ENCODE assay signal across 19 cellular contexts in the genomic region with DNA sequence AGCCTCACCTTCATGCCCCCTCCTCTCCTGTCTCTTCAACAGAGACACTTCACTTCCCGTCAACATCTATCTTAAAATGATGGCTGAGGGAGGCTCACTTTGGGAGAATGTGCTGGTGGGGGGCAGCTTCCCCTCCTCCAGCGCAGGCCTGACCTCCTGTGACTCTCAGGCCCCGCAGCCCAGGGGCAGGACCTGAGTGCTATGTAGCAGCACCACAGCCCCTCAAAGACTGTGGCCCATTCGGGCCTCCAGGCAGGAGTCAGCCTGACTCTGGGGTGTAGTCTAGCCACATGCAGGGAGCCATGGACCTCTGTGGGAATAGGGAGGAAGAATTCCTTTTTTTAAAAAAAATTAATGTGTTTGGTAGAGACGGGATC. TPM values are rescaled to one million over a fixed set of nuclear protein-coding genes. Genes with fewer than 3 reads are reported as not detected.
DNase-seq lines count a peak whose midpoint lies in the region; ATAC-seq and TF ChIP-seq lines count a peak whose summit lies in the region.
"Had no signal": no experiment of that assay in that cellular context is flagged by ENCODE, and none has a peak within 500 bp of the region (broad histone marks: within the 10 kb centered on the region; RNA-seq: fewer than 3 reads in every experiment).

No MANE protein-coding gene starts in this region.

- no peak overlapping the region for H3K23ac ChIP-seq in trophoblast cell (ENCODE audit: low read length)

- peak overlapping the region in 8 of 10 donors; percentile 47 to 80 (median 68) for H3K27ac ChIP-seq in heart right ventricle
- H3K27ac ChIP-seq in RWPE1: peak overlapping the region; percentile 55
- no peak overlapping the region for H3K27ac ChIP-seq in trophoblast cell (ENCODE audit: low read depth, low read length)
- H3K27ac ChIP-seq: BLaER1, GM23248, PC-9, SK-N-MC had no signal

- H3K27ac Mint-ChIP-seq in central memory CD8-positive, alpha-beta T cell (ENCODE audit: low read depth): peak overlapping the region; percentile 19
- H3K27ac Mint-ChIP-seq in T-helper 17 cell: no peak overlapping the region

- POLR2A ChIA-PET in RWPE1 (lab: Yijun Ruan, JAX; ENCODE audit: low non-redundant PET): no interaction called here

- H3K4me1 Mint-ChIP-seq in central memory CD8-positive, alpha-beta T cell: peaks cover 35% of the 10 kb centered on the region
- peaks cover 38% of the 10 kb centered on the region for H3K4me1 Mint-ChIP-seq in T-helper 17 cell

- no peak overlapping the region for H3K14ac ChIP-seq in trophoblast cell (ENCODE audit: low read length)

- no peak overlapping the region for H2AK5ac ChIP-seq in trophoblast cell (ENCODE audit: low read length)

- intact Hi-C loops in heart right ventricle (cut with DNase I) (loop anchor here in 2 of 10 donors (5.0 kb wide), 2 partner anchors 43 to 78 kb away; a partner anchor contains a TSS), Right ventricle myocardium inferior (cut with DNase I) (no loop called here)

- no peak overlapping the region for H3K9ac ChIP-seq in trophoblast cell (ENCODE audit: low read length)
- H3K9ac ChIP-seq: BLaER1, GM23248 had no signal

- no peak overlapping the region for H3K4ac ChIP-seq in trophoblast cell (ENCODE audit: low read depth, low read length)

- H3K4me3 ChIP-seq in heart right ventricle (no peak overlapping the region), trophoblast cell (ENCODE audit: low read depth, low read length) (no peak overlapping the region)
- H3K4me3 ChIP-seq: BLaER1, GM23248, MG63, PC-9, SK-N-MC had no signal

- no peaks in the 10 kb centered on the region for H3K27me3 ChIP-seq in heart right ventricle
- H3K27me3 ChIP-seq in trophoblast cell (ENCODE audit: insufficient read depth, low read length): no peaks in the 10 kb centered on the region
- H3K27me3 ChIP-seq: BLaER1, MG63 had no signal

- no peak overlapping the region for H3K4me3 Mint-ChIP-seq in central memory CD8-positive, alpha-beta T cell
- H3K4me3 Mint-ChIP-seq in T-helper 17 cell: no peak overlapping the region
- H3K4me3 Mint-ChIP-seq: CD4-positive, CD25-positive, alpha-beta regulatory T cell; H9 had no signal

- H3K79me2 ChIP-seq in trophoblast cell (ENCODE audit: control insufficient read depth, insufficient read depth, low read length, poor library complexity): no peaks in the 10 kb centered on the region

- no peaks in the 10 kb centered on the region for H3K79me1 ChIP-seq in trophoblast cell (ENCODE audit: low read length)

- H3K9me3 ChIP-seq in heart right ventricle (peaks cover 0 to 10% (median 0%) of the 10 kb centered on the region in 11 donors), trophoblast cell (ENCODE audit: insufficient read depth, low read depth, low read length) (peaks cover 5% of the 10 kb centered on the region), T-helper 17 cell (ENCODE audit: control insufficient read depth, low read length, poor library complexity, severe bottlenecking) (no peaks in the 10 kb centered on the region)
- H3K9me3 ChIP-seq: BLaER1, MG63 had no signal

- ATAC-seq in heart right ventricle (peak in 1 of 8 donors; percentile 3), Right ventricle myocardium inferior (no peak), T-helper 17 cell (no peak)
- ATAC-seq in central memory CD8-positive, alpha-beta T cell (replicated peaks; ENCODE audit: extremely low read depth, poor library complexity, severe bottlenecking): no peak

- no peak overlapping the region for H2AFZ ChIP-seq in trophoblast cell (ENCODE audit: insufficient read depth, low read length, poor library complexity)
- H2AFZ ChIP-seq: GM23248, PC-9 had no signal

- no peak overlapping the region for H2BK5ac ChIP-seq in trophoblast cell (ENCODE audit: low read depth, low read length, poor library complexity)

- CTCF ChIA-PET in RWPE1 (lab: Yijun Ruan, JAX): interaction anchor here (0.6 to 0.9 kb wide), 3 partner anchors 12 to 271 kb away, joined by 3 to 5 read pairs (median 4); no protein-coding TSS in a partner anchor

- no peak overlapping the region for H2BK12ac ChIP-seq in trophoblast cell (ENCODE audit: low read length)

- no peaks in the 10 kb centered on the region for H3K27me3 Mint-ChIP-seq in central memory CD8-positive, alpha-beta T cell
- H3K27me3 Mint-ChIP-seq in T-helper 17 cell: peaks cover 2% of the 10 kb centered on the region

- no peak overlapping the region for H4K12ac ChIP-seq in trophoblast cell (ENCODE audit: low read depth, low read length)

- H3K36me3 Mint-ChIP-seq in central memory CD8-positive, alpha-beta T cell (ENCODE audit: insufficient read depth): peaks cover 4% of the 10 kb centered on the region
- no peaks in the 10 kb centered on the region for H3K36me3 Mint-ChIP-seq in T-helper 17 cell (ENCODE audit: low read depth)
- H3K36me3 Mint-ChIP-seq: CD4-positive, CD25-positive, alpha-beta regulatory T cell had no signal

- DNase-seq in heart right ventricle (no peak), Right ventricle myocardium inferior (ENCODE audit: missing footprints) (no peak), RWPE1 (ENCODE audit: low spot score) (no peak), mesenteric fat pad (ENCODE audit: low spot score) (peak; percentile 57), trophoblast cell (no peak), NCI-H345 (lab: John Stamatoyannopoulos, UW) (no peak), T-helper 17 cell (no peak)
- no peak for DNase-seq in central memory CD8-positive, alpha-beta T cell (ENCODE audit: low spot score in 2 of 2)
- DNase-seq: CD4-positive, CD25-positive, alpha-beta regulatory T cell; GM23248; KBM-7; MG63; NCI-H1105 treated with DMSO at 0.1 percent for 48 hours; NCI-H526 treated with DMSO at 0.1 percent for 48 hours; PC-9; SHP77 treated with DMSO at 0.1 percent for 48 hours had no signal

- WGBS in heart right ventricle, 2 donors: 86 to 88% methylated on average over 5 of the region's 5 CpGs
- no CpG with 5 or more reads among the region's 5 CpGs for WGBS in trophoblast cell (ENCODE audit: extremely low coverage, insufficient coverage, insufficient read length)

- no peak overlapping the region for H3K18ac ChIP-seq in trophoblast cell (ENCODE audit: low read length)

- peaks cover 0 to 42% (median 0%) of the 10 kb centered on the region in 9 donors for H3K36me3 ChIP-seq in heart right ventricle
- H3K36me3 ChIP-seq in trophoblast cell (ENCODE audit: control insufficient read depth in 1 of 2, insufficient read depth in 2 of 2, low read length in 2 of 2): peaks cover 34 to 49% of the 10 kb centered on the region in 2 experiments
- H3K36me3 ChIP-seq: BLaER1 had no signal

- H2BK120ac ChIP-seq in trophoblast cell (ENCODE audit: insufficient read depth, low read length, poor library complexity): no peak overlapping the region

- H4K8ac ChIP-seq in trophoblast cell (ENCODE audit: low read depth, low read length): no peak overlapping the region

- no peak overlapping the region for H4K91ac ChIP-seq in trophoblast cell (ENCODE audit: low read depth, low read length)

- H3K9me3 Mint-ChIP-seq in central memory CD8-positive, alpha-beta T cell: no peaks in the 10 kb centered on the region
- H3K9me3 Mint-ChIP-seq: H9 had no signal

- TF ChIP-seq CTCF in heart right ventricle (IDR thresholded peaks at IDR 0.05) (no peak), RWPE1 (conservative IDR thresholded peaks at IDR 0.05; ENCODE audit: low read depth) (no peak)

- H3K4me2 ChIP-seq in trophoblast cell (ENCODE audit: low read length): no peak overlapping the region
- H3K4me2 ChIP-seq: BLaER1, PC-9 had no signal

- H3K4me1 ChIP-seq in heart right ventricle (peaks cover 0 to 82% (median 45%) of the 10 kb centered on the region in 9 donors), trophoblast cell (ENCODE audit: control insufficient read depth in 1 of 2, insufficient read depth in 2 of 2, low read length in 2 of 2) (no peaks in the 10 kb centered on the region)

RNA-seq across cellular contexts. Expression of a gene that starts 43.7 kb away (rescaled TPM):
- total RNA-seq in heart right ventricle: 1,000 to 10,000 TPM in 1 of 10 donors, 100 to 1,000 TPM in 9; 314 to 1,034 (median 652) TPM
- 100 to 1,000 TPM; 113 to 254 TPM for polyA plus RNA-seq in heart right ventricle
- total RNA-seq in Right ventricle myocardium inferior: 515 TPM
- 8.9 TPM for total RNA-seq in mesenteric fat pad
- polyA plus RNA-seq in trophoblast cell (2013): 41.2 and 42.2 TPM in 2 replicates
- 1 to 10 TPM in 1 of 2 donors, under 1 TPM in 1; 0.91 to 1.6 TPM for total RNA-seq in T-helper 17 cell
- total RNA-seq: CD4-positive, CD25-positive, alpha-beta regulatory T cell had no signal

Comparison
In these comparisons a context has a peak if more than half of its experiments do, and no peak if none do; other contexts are left out.
1. RNA of a gene that starts 43.7 kb away (total RNA-seq): 314 to 1,034 TPM in heart right ventricle and 515 TPM in Right ventricle myocardium inferior (single experiment); 8.9 TPM in mesenteric fat pad (single experiment) and 0.91 to 1.6 TPM in T-helper 17 cell; every median in the first group is over 10 times any median in the second.